9 cellular contexts compared by ENCODE assay signal in the genomic region with DNA sequence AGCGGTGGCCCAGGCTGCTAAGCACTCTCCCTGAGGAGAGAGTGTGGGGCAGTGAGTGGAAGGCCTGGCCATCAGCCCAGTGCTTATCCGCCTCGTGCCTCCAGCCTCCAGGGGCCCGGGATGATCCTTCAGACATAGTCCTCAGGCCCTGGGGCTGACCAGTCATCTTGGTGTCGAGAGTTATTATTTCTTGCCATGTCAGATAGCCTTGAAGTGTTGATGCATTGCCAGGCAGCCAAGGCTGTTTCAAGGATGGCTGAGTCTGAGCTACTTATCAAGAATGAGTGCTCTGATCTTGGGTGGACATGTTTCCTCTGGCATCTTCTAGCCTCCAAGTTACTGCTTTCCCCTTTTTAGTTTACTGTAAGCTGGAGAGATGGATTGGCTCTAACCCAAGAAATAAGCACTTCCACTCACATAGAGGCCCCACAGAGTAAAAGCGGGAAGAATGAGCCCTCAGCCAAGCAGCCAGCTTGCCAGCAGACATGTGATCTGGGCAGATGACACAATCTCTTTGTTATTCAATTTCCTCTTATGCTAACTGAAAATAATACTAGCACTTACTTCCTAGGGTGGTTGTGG.
DNase-seq lines count a peak whose midpoint lies in the region; ATAC-seq and TF ChIP-seq lines count a peak whose summit lies in the region.
"Had no signal": no experiment of that assay in that cellular context is flagged by ENCODE, and none has a peak within 500 bp of the region (broad histone marks: within the 10 kb centered on the region; RNA-seq: fewer than 3 reads in every experiment).

No MANE protein-coding gene starts in this region.

- H3K4me2 ChIP-seq in hepatocyte, result no peak overlapping the region

- POLR2A ChIA-PET in activated CD4-positive, alpha-beta T cell treated with anti-CD3 and anti-CD28 coated beads, Interleukin-2, amount 10 ng/mL, durations not matched to agents 7 days and 5 days (lab: Charles Lee), result interaction anchor here (0.5 kb wide), 1 partner anchor 144 kb away, joined by 3 read pairs; no protein-coding TSS in a partner anchor

- DNase-seq in AML-193 (lab: John Stamatoyannopoulos, UW) (peak; percentile 85 to 87), NB4 (ENCODE audit: low read depth) (peak; percentile 82), amniotic stem cell (lab: John Stamatoyannopoulos, UW) (peak; percentile 90), hepatocyte (ENCODE audit: low spot score) (peak; percentile 72)
- no peak for DNase-seq in stimulated activated naive B cell treated with anti-CD40 and anti-IgM and Interleukin-4, amounts not matched to agents 10 μg/mL and 1 μg/mL and 100 μg/mL, for 72 hours
- no peak for DNase-seq in activated CD8-positive, alpha-beta memory T cell treated with anti-CD3 and anti-CD28 coated beads, Interleukin-2, amount 50 U/mL, for 4 hours
- no peak for DNase-seq in activated CD4-positive, alpha-beta T cell treated with anti-CD3 and anti-CD28 coated beads, Interleukin-2, amount 10 ng/mL, durations not matched to agents 7 days and 5 days
- DNase-seq: activated naive CD8-positive, alpha-beta T cell treated with anti-CD3 and anti-CD28 coated beads, Interleukin-2, amount 10 ng/mL, durations not matched to agents 7 days and 5 days had no signal

- H3K4me3 Mint-ChIP-seq in stimulated activated naive B cell treated with anti-CD40 and anti-IgM and Interleukin-4, amounts not matched to agents 10 μg/mL and 1 μg/mL and 100 μg/mL, for 72 hours, result no peak overlapping the region
- H3K4me3 Mint-ChIP-seq in activated CD4-positive, alpha-beta T cell treated with anti-CD3 and anti-CD28 coated beads, Interleukin-2, amount 10 ng/mL, durations not matched to agents 7 days and 5 days, result no peak overlapping the region
- H3K4me3 Mint-ChIP-seq: activated naive CD8-positive, alpha-beta T cell treated with anti-CD3 and anti-CD28 coated beads, Interleukin-2, amount 10 ng/mL, durations not matched to agents 7 days and 5 days had no signal

- peak overlapping the region; percentile 38 for H3K27ac Mint-ChIP-seq in stimulated activated naive B cell treated with anti-CD40 and anti-IgM and Interleukin-4, amounts not matched to agents 10 μg/mL and 1 μg/mL and 100 μg/mL, for 72 hours
- H3K27ac Mint-ChIP-seq in activated CD4-positive, alpha-beta T cell treated with anti-CD3 and anti-CD28 coated beads, Interleukin-2, amount 10 ng/mL, durations not matched to agents 7 days and 5 days, result no peak overlapping the region
- H3K27ac Mint-ChIP-seq: activated naive CD8-positive, alpha-beta T cell treated with anti-CD3 and anti-CD28 coated beads, Interleukin-2, amount 10 ng/mL, durations not matched to agents 7 days and 5 days had no signal

- H3K79me2 ChIP-seq in hepatocyte, result no peaks in the 10 kb centered on the region

- H2AFZ ChIP-seq in hepatocyte, result no peak overlapping the region

- peaks cover 16% of the 10 kb centered on the region for H3K4me1 ChIP-seq in hepatocyte (ENCODE audit: insufficient read depth)

- H3K27ac ChIP-seq in hepatocyte, result peak overlapping the region; percentile 79

- TF ChIP-seq CTCF in NB4 (IDR thresholded peaks at IDR 0.05; ENCODE audit: low read depth, low read length), result no peak
- no peak for TF ChIP-seq CTCF in hepatocyte (IDR thresholded peaks at IDR 0.05; ENCODE audit: poor library complexity)

- H3K36me3 ChIP-seq in hepatocyte (replicated peaks; ENCODE audit: insufficient read depth, low read depth), result no peaks in the 10 kb centered on the region

- H3K4me1 Mint-ChIP-seq in stimulated activated naive B cell treated with anti-CD40 and anti-IgM and Interleukin-4, amounts not matched to agents 10 μg/mL and 1 μg/mL and 100 μg/mL, for 72 hours, result peaks cover 34 to 55% of the 10 kb centered on the region in 2 donors
- H3K4me1 Mint-ChIP-seq in activated CD4-positive, alpha-beta T cell treated with anti-CD3 and anti-CD28 coated beads, Interleukin-2, amount 10 ng/mL, durations not matched to agents 7 days and 5 days, result peaks cover 17% of the 10 kb centered on the region

- no peak overlapping the region for H3K4me3 ChIP-seq in NB4 (ENCODE audit: low read depth, low read length)
- H3K4me3 ChIP-seq in hepatocyte, result no peak overlapping the region

- H3K9me2 ChIP-seq in hepatocyte (replicated peaks; ENCODE audit: insufficient read depth), result no peaks in the 10 kb centered on the region

- no peaks in the 10 kb centered on the region for H3K27me3 ChIP-seq in hepatocyte

- CTCF ChIA-PET in activated CD4-positive, alpha-beta T cell treated with anti-CD3 and anti-CD28 coated beads, Interleukin-2, amount 10 ng/mL, durations not matched to agents 7 days and 5 days (lab: Charles Lee), result interaction anchor here (0.6 to 1.4 kb wide), 4 partner anchors 14 to 249 kb away, joined by 3 to 5 read pairs (median 3); a partner anchor contains a TSS

- no peaks in the 10 kb centered on the region for H3K9me3 ChIP-seq in hepatocyte (ENCODE audit: low read depth)

- H4K20me1 ChIP-seq in hepatocyte (ENCODE audit: insufficient read depth, poor library complexity, severe bottlenecking), result no peaks in the 10 kb centered on the region

- TF ChIP-seq POLR2A in NB4 (IDR thresholded peaks at IDR 0.05; ENCODE audit: extremely low read depth, insufficient read length), result no peak

- no peak for ATAC-seq in stimulated activated naive B cell treated with anti-CD40 and anti-IgM and Interleukin-4, amounts not matched to agents 10 μg/mL and 1 μg/mL and 100 μg/mL, for 72 hours (replicated peaks)
- ATAC-seq in GM19455 (IDR thresholded peaks at IDR 0.05; ENCODE audit: unreplicated experiment), result no peak

- 74% methylated on average over 6 of the region's 6 CpGs for WGBS in hepatocyte (ENCODE audit: low lambda C conversion rate, missing lambda C conversion rate)

- H3K27me3 Mint-ChIP-seq in stimulated activated naive B cell treated with anti-CD40 and anti-IgM and Interleukin-4, amounts not matched to agents 10 μg/mL and 1 μg/mL and 100 μg/mL, for 72 hours, result no peaks in the 10 kb centered on the region
- H3K27me3 Mint-ChIP-seq in activated CD4-positive, alpha-beta T cell treated with anti-CD3 and anti-CD28 coated beads, Interleukin-2, amount 10 ng/mL, durations not matched to agents 7 days and 5 days, result peaks cover 3% of the 10 kb centered on the region
- H3K27me3 Mint-ChIP-seq: activated naive CD8-positive, alpha-beta T cell treated with anti-CD3 and anti-CD28 coated beads, Interleukin-2, amount 10 ng/mL, durations not matched to agents 7 days and 5 days had no signal

- H3K9me3 Mint-ChIP-seq in stimulated activated naive B cell treated with anti-CD40 and anti-IgM and Interleukin-4, amounts not matched to agents 10 μg/mL and 1 μg/mL and 100 μg/mL, for 72 hours, result peaks cover 6 to 13% of the 10 kb centered on the region in 2 donors
- H3K9me3 Mint-ChIP-seq in activated CD4-positive, alpha-beta T cell treated with anti-CD3 and anti-CD28 coated beads, Interleukin-2, amount 10 ng/mL, durations not matched to agents 7 days and 5 days, result peaks cover 7% of the 10 kb centered on the region

- peaks cover 0 to 2% of the 10 kb centered on the region in 2 donors for H3K36me3 Mint-ChIP-seq in stimulated activated naive B cell treated with anti-CD40 and anti-IgM and Interleukin-4, amounts not matched to agents 10 μg/mL and 1 μg/mL and 100 μg/mL, for 72 hours
- no peaks in the 10 kb centered on the region for H3K36me3 Mint-ChIP-seq in activated CD4-positive, alpha-beta T cell treated with anti-CD3 and anti-CD28 coated beads, Interleukin-2, amount 10 ng/mL, durations not matched to agents 7 days and 5 days (ENCODE audit: low read depth)

Comparison
In these comparisons a context has a peak if more than half of its experiments do, and no peak if none do; other contexts are left out.
1. DNase-seq: peak in AML-193 (2 of 2), NB4 (single experiment), amniotic stem cell (single experiment) and hepatocyte (single experiment); none in stimulated activated naive B cell treated with anti-CD40 and anti-IgM and Interleukin-4, amounts not matched to agents 10 μg/mL and 1 μg/mL and 100 μg/mL, for 72 hours (single experiment), activated CD8-positive, alpha-beta memory T cell treated with anti-CD3 and anti-CD28 coated beads, Interleukin-2, amount 50 U/mL, for 4 hours (single experiment) and activated CD4-positive, alpha-beta T cell treated with anti-CD3 and anti-CD28 coated beads, Interleukin-2, amount 10 ng/mL, durations not matched to agents 7 days and 5 days (single experiment).